1 cellular context compared by ENCODE assay signal in genomic region chr20:4435210-4435609, GRCh38.
TF ChIP-seq lines count a peak whose summit lies in the region.

No MANE protein-coding gene starts in this region.

TF ChIP-seq in IMR-90, 13 proteins besides CTCF, POLR2A, EP300 and RAD21:
- TF ChIP-seq MAFK (IDR thresholded peaks at IDR 0.05; ENCODE audit: low read depth, low read length) (no peak), MAZ (IDR thresholded peaks at IDR 0.05; ENCODE audit: borderline replicate concordance, low read depth, low read length) (no peak), NFE2L2 (IDR thresholded peaks at IDR 0.05; ENCODE audit: low read depth, low read length) (no peak)
